ENCODE assay signal across 15 cellular contexts in genomic region chr5:179337227-179338122, GRCh38. TPM values are rescaled to one million over a fixed set of nuclear protein-coding genes. Genes with fewer than 3 reads are reported as not detected.
"Had no signal": no experiment of that assay in that cellular context is flagged by ENCODE, and none has a peak within 500 bp of the region (broad histone marks: within the 10 kb centered on the region; RNA-seq: fewer than 3 reads in every experiment).

No MANE protein-coding gene starts in this region.

- H3K9me3 ChIP-seq: body of pancreas, uterus had no signal

- H3K4me1 ChIP-seq: body of pancreas, parathyroid adenoma had no signal

- H3K36me3 Mint-ChIP-seq: activated naive CD4-positive, alpha-beta T cell treated with anti-CD3 and anti-CD28 coated beads, Interleukin-2, amount 10 ng/mL, durations not matched to agents 7 days and 5 days; memory B cell had no signal

- ATAC-seq: body of pancreas, esophagus mucosa, left colon had no signal

- H3K4me1 Mint-ChIP-seq: activated B cell treated with CpG ODN at 0.5 μM for 24 hours; activated CD4-positive, alpha-beta T cell treated with anti-CD3 and anti-CD28 coated beads, Interleukin-2, amount 10 ng/mL, durations not matched to agents 7 days and 5 days; activated naive CD4-positive, alpha-beta T cell treated with anti-CD3 and anti-CD28 coated beads, Interleukin-2, amount 10 ng/mL, durations not matched to agents 7 days and 5 days; memory B cell had no signal

- H3K27ac ChIP-seq: body of pancreas, dorsolateral prefrontal cortex, parathyroid adenoma had no signal

- H3K4me3 Mint-ChIP-seq: activated B cell treated with CpG ODN at 0.5 μM for 24 hours; activated CD4-positive, alpha-beta T cell treated with anti-CD3 and anti-CD28 coated beads, Interleukin-2, amount 10 ng/mL, durations not matched to agents 7 days and 5 days; activated naive CD4-positive, alpha-beta T cell treated with anti-CD3 and anti-CD28 coated beads, Interleukin-2, amount 10 ng/mL, durations not matched to agents 7 days and 5 days; memory B cell; T-helper 1 cell treated with Interleukin-12 subunit alpha and Interleukin-12 subunit beta and Interleukin-4 antibody, amounts not matched to agents 30 μg/mL and 1 μg/mL, for 36 hours had no signal

- H3K79me2 ChIP-seq: parathyroid adenoma had no signal

- H3K9me3 Mint-ChIP-seq: activated B cell treated with CpG ODN at 0.5 μM for 24 hours; activated CD4-positive, alpha-beta T cell treated with anti-CD3 and anti-CD28 coated beads, Interleukin-2, amount 10 ng/mL, durations not matched to agents 7 days and 5 days; activated naive CD4-positive, alpha-beta T cell treated with anti-CD3 and anti-CD28 coated beads, Interleukin-2, amount 10 ng/mL, durations not matched to agents 7 days and 5 days; activated T-helper 2 cell treated with anti-CD3 and anti-CD28 coated beads, Interferon-gamma antibody, Interleukin-2, Interleukin-4, amounts not matched to agents 10 μg/mL and 5 μg/mL and 100 μg/mL, durations not matched to agents 14 hours and 24 hours and 36 hours; memory B cell; T-helper 1 cell treated with Interleukin-12 subunit alpha and Interleukin-12 subunit beta and Interleukin-4 antibody, amounts not matched to agents 30 μg/mL and 1 μg/mL, for 36 hours had no signal

- H3K27ac Mint-ChIP-seq: activated B cell treated with CpG ODN at 0.5 μM for 24 hours; activated CD4-positive, alpha-beta T cell treated with anti-CD3 and anti-CD28 coated beads, Interleukin-2, amount 10 ng/mL, durations not matched to agents 7 days and 5 days; activated naive CD4-positive, alpha-beta T cell treated with anti-CD3 and anti-CD28 coated beads, Interleukin-2, amount 10 ng/mL, durations not matched to agents 7 days and 5 days; activated T-helper 2 cell treated with anti-CD3 and anti-CD28 coated beads, Interferon-gamma antibody, Interleukin-2, Interleukin-4, amounts not matched to agents 10 μg/mL and 5 μg/mL and 100 μg/mL, durations not matched to agents 14 hours and 24 hours and 36 hours; memory B cell; T-helper 1 cell treated with Interleukin-12 subunit alpha and Interleukin-12 subunit beta and Interleukin-4 antibody, amounts not matched to agents 30 μg/mL and 1 μg/mL, for 36 hours had no signal

- H3K4me3 ChIP-seq: body of pancreas, uterus had no signal

- H3K9ac ChIP-seq: parathyroid adenoma had no signal

- H3K36me3 ChIP-seq: uterus had no signal

- H3K27me3 ChIP-seq: body of pancreas, uterus had no signal

- H2AFZ ChIP-seq: parathyroid adenoma had no signal

- DNase-seq: activated B cell treated with CpG ODN at 0.5 μM for 24 hours; activated CD4-positive, alpha-beta T cell treated with anti-CD3 and anti-CD28 coated beads, Interleukin-2, amount 10 ng/mL, durations not matched to agents 7 days and 5 days; activated naive CD4-positive, alpha-beta T cell treated with anti-CD3 and anti-CD28 coated beads, Interleukin-2, amount 10 ng/mL, durations not matched to agents 7 days and 5 days; body of pancreas; cerebellar nuclear complex; dorsolateral prefrontal cortex; hippocampal formation; left colon; small intestine; uterus had no signal

RNA-seq across cellular contexts. Expression of gene ADAMTS2, which starts 7.8 kb away (rescaled TPM):
- total RNA-seq: activated B cell treated with CpG ODN at 0.5 μM for 24 hours; activated CD4-positive, alpha-beta T cell treated with anti-CD3 and anti-CD28 coated beads, Interleukin-2, amount 10 ng/mL, durations not matched to agents 7 days and 5 days; activated T-helper 2 cell treated with anti-CD3 and anti-CD28 coated beads, Interferon-gamma antibody, Interleukin-2, Interleukin-4, amounts not matched to agents 10 μg/mL and 5 μg/mL and 100 μg/mL, durations not matched to agents 14 hours and 24 hours and 36 hours had no signal
